ENCODE assay signal across 34 cellular contexts in genomic region chr19:42351079-42351735, GRCh38. TPM values are rescaled to one million over a fixed set of nuclear protein-coding genes. Genes with fewer than 3 reads are reported as not detected.
"Had no signal": no experiment of that assay in that cellular context is flagged by ENCODE, and none has a peak within 500 bp of the region (broad histone marks: within the 10 kb centered on the region; RNA-seq: fewer than 3 reads in every experiment).

No MANE protein-coding gene starts in this region.

- H3K9me3 ChIP-seq: adrenal gland, left lung, neutrophil, pancreas, thoracic aorta, upper lobe of left lung had no signal

- H3K4me3 ChIP-seq: adrenal gland, left lung, lung, pancreas, thoracic aorta, upper lobe of left lung had no signal

- H3K27ac ChIP-seq: adrenal gland, left lung, neutrophil, pancreas, thoracic aorta, upper lobe of left lung had no signal

- DNase-seq: activated B cell treated with CpG ODN at 0.5 μM for 24 hours; activated CD4-positive, alpha-beta T cell treated with anti-CD3 and anti-CD28 coated beads for 36 hours; activated CD4-positive, alpha-beta T cell treated with anti-CD3 and anti-CD28 coated beads, Interleukin-2, amount 50 U/mL, for 4 hours; activated CD8-positive, alpha-beta memory T cell treated with anti-CD3 and anti-CD28 coated beads for 24 hours; activated CD8-positive, alpha-beta memory T cell treated with anti-CD3 and anti-CD28 coated beads, Interleukin-2, amount 50 U/mL, for 4 hours; activated naive CD4-positive, alpha-beta T cell; activated T-cell treated with anti-CD3 and anti-CD28 coated beads, Interleukin-2, amount 50 U/mL, for 24 hours; adrenal gland; cerebellar nuclear complex; effector CD8-positive, alpha-beta T cell; erythroblast; foreskin fibroblast; immature natural killer cell; left lung; naive thymus-derived CD8-positive, alpha-beta T cell; right cardiac atrium; stimulated activated CD4-positive, alpha-beta T cell treated with anti-CD3 and anti-CD28 coated beads, Interleukin-1b, Interleukin-23, amount 100 ng/mL, for 48 hours; SW 1271; T-helper 17 cell had no signal

- ATAC-seq: activated CD4-positive, alpha-beta T cell treated with anti-CD3 and anti-CD28 coated beads for 36 hours; left lung; naive thymus-derived CD8-positive, alpha-beta T cell; pancreas; T-helper 17 cell had no signal

- H3K4me3 Mint-ChIP-seq: activated B cell treated with CpG ODN at 0.5 μM for 24 hours; activated CD4-positive, alpha-beta T cell treated with anti-CD3 and anti-CD28 coated beads for 36 hours; activated naive CD8-positive, alpha-beta T cell; activated T-cell treated with anti-CD3 and anti-CD28 coated beads, Interleukin-2, amount 50 U/mL, for 24 hours; dendritic cell treated with granulocyte-macrophage colony-stimulating factor and Interleukin-4, amounts not matched to agents 40 ng/mL and 50 ng/mL, for 4 days; immature natural killer cell; naive thymus-derived CD8-positive, alpha-beta T cell; T-helper 17 cell had no signal

- H3K27me3 ChIP-seq: adrenal gland, left lung, neutrophil, pancreas, upper lobe of left lung had no signal

- H3K27me3 Mint-ChIP-seq: activated B cell treated with CpG ODN at 0.5 μM for 24 hours; activated CD4-positive, alpha-beta T cell treated with anti-CD3 and anti-CD28 coated beads for 36 hours; activated naive CD8-positive, alpha-beta T cell; activated T-cell treated with anti-CD3 and anti-CD28 coated beads, Interleukin-2, amount 50 U/mL, for 24 hours; dendritic cell treated with granulocyte-macrophage colony-stimulating factor and Interleukin-4, amounts not matched to agents 40 ng/mL and 50 ng/mL, for 4 days; naive thymus-derived CD8-positive, alpha-beta T cell; T-helper 17 cell had no signal

- H3K27ac Mint-ChIP-seq: activated B cell treated with CpG ODN at 0.5 μM for 24 hours; activated CD4-positive, alpha-beta T cell treated with anti-CD3 and anti-CD28 coated beads for 36 hours; activated naive CD8-positive, alpha-beta T cell; activated T-cell treated with anti-CD3 and anti-CD28 coated beads, Interleukin-2, amount 50 U/mL, for 24 hours; activated T-helper 2 cell treated with anti-CD3 and anti-CD28 coated beads, Interferon-gamma antibody, Interleukin-2, Interleukin-4, amounts not matched to agents 10 μg/mL and 5 μg/mL and 100 μg/mL, durations not matched to agents 14 hours and 24 hours and 36 hours; dendritic cell treated with granulocyte-macrophage colony-stimulating factor and Interleukin-4, amounts not matched to agents 40 ng/mL and 50 ng/mL, for 4 days; T-helper 17 cell had no signal

- FAIRE-seq: astrocyte, bronchial epithelial cell, pancreas had no signal

- H3K4me1 Mint-ChIP-seq: activated CD4-positive, alpha-beta T cell treated with anti-CD3 and anti-CD28 coated beads for 36 hours had no signal

- H3K9me3 Mint-ChIP-seq: activated B cell treated with CpG ODN at 0.5 μM for 24 hours; activated T-cell treated with anti-CD3 and anti-CD28 coated beads, Interleukin-2, amount 50 U/mL, for 24 hours; activated T-helper 2 cell treated with anti-CD3 and anti-CD28 coated beads, Interferon-gamma antibody, Interleukin-2, Interleukin-4, amounts not matched to agents 10 μg/mL and 5 μg/mL and 100 μg/mL, durations not matched to agents 14 hours and 24 hours and 36 hours; dendritic cell treated with granulocyte-macrophage colony-stimulating factor and Interleukin-4, amounts not matched to agents 40 ng/mL and 50 ng/mL, for 4 days; immature natural killer cell; naive thymus-derived CD8-positive, alpha-beta T cell had no signal

- H3K4me1 ChIP-seq: adrenal gland, pancreas, upper lobe of left lung had no signal

RNA-seq across cellular contexts. Expression of gene TMEM145, which starts 38.1 kb away (rescaled TPM):
- total RNA-seq: activated B cell treated with CpG ODN at 0.5 μM for 24 hours; astrocyte; mesenteric fat pad; naive thymus-derived CD8-positive, alpha-beta T cell; pulmonary artery endothelial cell; T-helper 17 cell; thoracic aorta had no signal
- polyA plus RNA-seq: immature natural killer cell; naive thymus-derived CD8-positive, alpha-beta T cell had no signal

RNA-seq across cellular contexts. Expression of gene CNFN, which starts 38.9 kb away (rescaled TPM):
- total RNA-seq: activated CD4-positive, alpha-beta T cell treated with anti-CD3 and anti-CD28 coated beads for 36 hours; activated T-helper 2 cell treated with anti-CD3 and anti-CD28 coated beads, Interferon-gamma antibody, Interleukin-2, Interleukin-4, amounts not matched to agents 10 μg/mL and 5 μg/mL and 100 μg/mL, durations not matched to agents 14 hours and 24 hours and 36 hours; bronchial epithelial cell; fibroblast of lung; kidney epithelial cell; naive thymus-derived CD8-positive, alpha-beta T cell; pulmonary artery endothelial cell; skeletal muscle tissue; T-helper 17 cell; thoracic aorta had no signal
- polyA plus RNA-seq: fibroblast of lung had no signal

RNA-seq across cellular contexts. Expression of gene PRR19, which starts 49.3 kb away (rescaled TPM):
- total RNA-seq: bronchial epithelial cell, mesenteric fat pad, skeletal muscle tissue, thoracic aorta had no signal
